Comparison of ENCODE assay signal across 24 cellular contexts in genomic region chr17:2107506-2107905, GRCh38. TPM values are rescaled to one million over a fixed set of nuclear protein-coding genes. Genes with fewer than 3 reads are reported as not detected.
DNase-seq lines count a peak whose midpoint lies in the region; ATAC-seq, FAIRE-seq and TF ChIP-seq lines count a peak whose summit lies in the region.
"Had no signal": no experiment of that assay in that cellular context is flagged by ENCODE, and none has a peak within 500 bp of the region (broad histone marks: within the 10 kb centered on the region; RNA-seq: fewer than 3 reads in every experiment).

No MANE protein-coding gene starts in this region.

- intact Hi-C loops in right cardiac atrium (cut with DNase I) (no loop called here), HepG2 (cut with micrococcal nuclease; ENCODE audit: unreplicated experiment) (no loop called here)

- no peaks in the 10 kb centered on the region for H4K20me1 ChIP-seq in HepG2 (ENCODE audit: insufficient read depth, low read length)

- H2AFZ ChIP-seq in HepG2 (ENCODE audit: low read length) = no peak overlapping the region
- H2AFZ ChIP-seq: GM23338, PC-9 had no signal

- FAIRE-seq in small intestine (lab: Jason Lieb, UNC) (no peak), HepG2 (lab: Jason Lieb, UNC) (no peak)

- peaks cover 15% of the 10 kb centered on the region for H3K4me1 ChIP-seq in right cardiac atrium (ENCODE audit: control insufficient read depth, insufficient read depth, low read length)
- peaks cover 23 to 35% of the 10 kb centered on the region in 2 donors for H3K4me1 ChIP-seq in thoracic aorta (ENCODE audit: control insufficient read depth in 1 of 2, low read depth in 2 of 2)
- peaks cover 3 to 6% of the 10 kb centered on the region in 2 donors for H3K4me1 ChIP-seq in small intestine (ENCODE audit: control insufficient read depth in 2 of 2, insufficient read depth in 1 of 2, low read depth in 1 of 2, low read length in 1 of 2)
- H3K4me1 ChIP-seq in HepG2 (ENCODE audit: insufficient read depth, low read length) = peaks cover 25% of the 10 kb centered on the region
- H3K4me1 ChIP-seq: BE2C had no signal

- DNase-seq in NCI-H2171 treated with DMSO at 0.1 percent for 48 hours (lab: John Stamatoyannopoulos, UW) (peak; percentile 14), NCI-H2171 (lab: John Stamatoyannopoulos, UW) (no peak), right cardiac atrium (peak; percentile 36 to 83 (median 70)), thoracic aorta (ENCODE audit: low spot score) (no peak), small intestine (no peak), HepG2 (ENCODE audit: low spot score) (no peak)
- DNase-seq in central memory CD8-positive, alpha-beta T cell (ENCODE audit: low spot score in 2 of 2) = no peak
- DNase-seq: activated CD4-positive, CD25-positive, alpha-beta regulatory T cell treated with anti-CD3 and anti-CD28 coated beads, Interleukin-2, amount 50 U/mL, for 72 hours; activated CD8-positive, alpha-beta memory T cell treated with anti-CD3 and anti-CD28 coated beads for 24 hours; BE2C; effector CD4-positive, alpha-beta T cell; Karpas-422; NCI-H1105 treated with DMSO at 0.1 percent for 48 hours; PC-9; trophoblast cell had no signal

- H3K27ac Mint-ChIP-seq in central memory CD8-positive, alpha-beta T cell (ENCODE audit: low read depth) = peak overlapping the region; percentile 47
- H3K27ac Mint-ChIP-seq: activated T-helper 1 cell treated with anti-CD3 and anti-CD28 coated beads, Interleukin-12 subunit alpha, Interleukin-12 subunit beta, Interleukin-2, Interleukin-4 antibody, amounts not matched to agents 30 ng/mL and 10 ng/mL and 1 ng/mL, durations not matched to agents 14 hours and 24 hours and 36 hours; GM23338 had no signal

- no peak for TF ChIP-seq EP300 in HepG2 (IDR thresholded peaks at IDR 0.05; ENCODE audit: low read depth in 2 of 2, low read length in 2 of 2)
- no peak for TF ChIP-seq EP300 in HepG2 (CRISPR knock-in tag; IDR thresholded peaks at IDR 0.05; ENCODE audit: borderline replicate concordance)

- BruUV-seq in HepG2 (replicated peaks; lab: Mats Ljungman, UMichigan) = no TSS peak

- no peak overlapping the region for H3K4me3 Mint-ChIP-seq in central memory CD8-positive, alpha-beta T cell
- H3K4me3 Mint-ChIP-seq: activated T-helper 1 cell treated with anti-CD3 and anti-CD28 coated beads, Interleukin-12 subunit alpha, Interleukin-12 subunit beta, Interleukin-2, Interleukin-4 antibody, amounts not matched to agents 30 ng/mL and 10 ng/mL and 1 ng/mL, durations not matched to agents 14 hours and 24 hours and 36 hours; GM23338; stimulated activated effector memory CD8-positive, alpha-beta T cell treated with anti-CD3 and anti-CD28 coated beads, Interleukin-12 subunit alpha, Interleukin-12 subunit beta, amount 100 ng/mL, for 72 hours had no signal

- H3K9me3 ChIP-seq in right cardiac atrium (ENCODE audit: control insufficient read depth, low read length) (no peaks in the 10 kb centered on the region), thoracic aorta (no peaks in the 10 kb centered on the region), small intestine (ENCODE audit: control insufficient read depth, low read depth) (no peaks in the 10 kb centered on the region), HepG2 (ENCODE audit: low read length) (no peaks in the 10 kb centered on the region)
- H3K9me3 ChIP-seq: BE2C, neutrophil had no signal

- POLR2A ChIA-PET in HepG2 (lab: Yijun Ruan, JAX) = no interaction called here

- no peak for TF ChIP-seq RAD21 in HepG2 (CRISPR knock-in tag; IDR thresholded peaks at IDR 0.05)

- no peaks in the 10 kb centered on the region for H3K36me3 ChIP-seq in thoracic aorta
- no peaks in the 10 kb centered on the region for H3K36me3 ChIP-seq in small intestine (ENCODE audit: control insufficient read depth in 2 of 2, insufficient read depth in 2 of 2, low read length in 2 of 2)
- H3K36me3 ChIP-seq in HepG2 (replicated peaks in 1 of 2; ENCODE audit: control insufficient read depth in 1 of 2, insufficient read depth in 2 of 2, low read length in 2 of 2) = peaks cover 0 to 8% of the 10 kb centered on the region in 2 experiments; a peak in 2 of 5 replicates
- H3K36me3 ChIP-seq: BE2C, neutrophil had no signal

- no peaks in the 10 kb centered on the region for H3K9me3 Mint-ChIP-seq in central memory CD8-positive, alpha-beta T cell
- H3K9me3 Mint-ChIP-seq: activated T-helper 1 cell treated with anti-CD3 and anti-CD28 coated beads, Interleukin-12 subunit alpha, Interleukin-12 subunit beta, Interleukin-2, Interleukin-4 antibody, amounts not matched to agents 30 ng/mL and 10 ng/mL and 1 ng/mL, durations not matched to agents 14 hours and 24 hours and 36 hours; GM23338; stimulated activated effector memory CD8-positive, alpha-beta T cell treated with anti-CD3 and anti-CD28 coated beads, Interleukin-12 subunit alpha, Interleukin-12 subunit beta, amount 100 ng/mL, for 72 hours had no signal

- WGBS in right cardiac atrium = 42% methylated on average over 3 of the region's 3 CpGs
- 57 to 67% (median 59%) methylated on average over 3 of the region's 3 CpGs for WGBS in small intestine, 3 donors
- WGBS in HepG2 (ENCODE audit: low lambda C conversion rate) = 99% methylated on average over 3 of the region's 3 CpGs

- peaks cover 16% of the 10 kb centered on the region for H3K4me1 Mint-ChIP-seq in central memory CD8-positive, alpha-beta T cell

- no peak for ATAC-seq in central memory CD8-positive, alpha-beta T cell (replicated peaks; ENCODE audit: extremely low read depth, poor library complexity, severe bottlenecking)
- ATAC-seq in right cardiac atrium = peak; percentile 66 to 82
- ATAC-seq in thoracic aorta (ENCODE audit: insufficient number of reproducible peaks, low FRiP score, low read depth) = no peak
- no peak for ATAC-seq in GM21737 (IDR thresholded peaks at IDR 0.05; ENCODE audit: unreplicated experiment)
- no peak for ATAC-seq in HepG2
- ATAC-seq: esophagus mucosa; GM23338; left lobe of liver; SK-N-SH treated with all-trans-retinoic acid at 6 μM for 48 hours; stimulated activated effector memory CD8-positive, alpha-beta T cell treated with anti-CD3 and anti-CD28 coated beads, Interleukin-12 subunit alpha, Interleukin-12 subunit beta, amount 100 ng/mL, for 72 hours had no signal

- CTCF ChIA-PET in HepG2 (lab: Yijun Ruan, JAX; ENCODE audit: low intra/inter-chr PET ratio, low total read pairs) = no interaction called here

- no peak for TF ChIP-seq POLR2A in HepG2 (IDR thresholded peaks at IDR 0.05; ENCODE audit: insufficient read depth in 1 of 2, low read depth in 2 of 2, low read length in 2 of 2)

- in situ Hi-C loops in HepG2 (cut with HindIII; ENCODE audit: extremely low pct_ligation_motif_present, low pct_unique_long_range_greater_than_20kb) = no loop called here

- H3K27ac ChIP-seq in right cardiac atrium (ENCODE audit: low read length) = peak overlapping the region; percentile 63
- peak overlapping the region; percentile 51 to 62 for H3K27ac ChIP-seq in thoracic aorta
- peak overlapping the region in 1 of 2 donors; percentile 22 for H3K27ac ChIP-seq in small intestine (ENCODE audit: low read depth in 1 of 2, low read length in 1 of 2)
- no peak overlapping the region for H3K27ac ChIP-seq in HepG2 (ENCODE audit: extremely low read length, insufficient read depth, low read length)
- H3K27ac ChIP-seq: 22Rv1, neutrophil, PC-9 had no signal

- no peaks in the 10 kb centered on the region for H3K27me3 Mint-ChIP-seq in central memory CD8-positive, alpha-beta T cell

- H3K9ac ChIP-seq in HepG2 (ENCODE audit: insufficient read depth, low read depth, low read length) = no peak overlapping the region

- peaks cover 4% of the 10 kb centered on the region for H3K36me3 Mint-ChIP-seq in central memory CD8-positive, alpha-beta T cell (ENCODE audit: insufficient read depth)

- H3K4me3 ChIP-seq in right cardiac atrium (ENCODE audit: low read length) (no peak overlapping the region), thoracic aorta (no peak overlapping the region), small intestine (ENCODE audit: low read depth in 1 of 2, low read length in 2 of 2) (no peak overlapping the region), HepG2 (replicated peaks in 1 of 3; ENCODE audit: insufficient read depth in 1 of 3, low read depth in 2 of 3, low read length in 3 of 3) (no peak overlapping the region)
- H3K4me3 ChIP-seq: GM23338, PC-9 had no signal

- TF ChIP-seq CTCF in thoracic aorta (IDR thresholded peaks at IDR 0.05) = no peak
- TF ChIP-seq CTCF in HepG2 (CRISPR knock-in tag; IDR thresholded peaks at IDR 0.05) = no peak

- H3K79me2 ChIP-seq in HepG2 (ENCODE audit: insufficient read depth, low read length) = no peaks in the 10 kb centered on the region

- H3K27me3 ChIP-seq in right cardiac atrium (ENCODE audit: control insufficient read depth, insufficient read depth) (no peaks in the 10 kb centered on the region), thoracic aorta (replicated peaks; ENCODE audit: insufficient read depth) (no peaks in the 10 kb centered on the region), small intestine (ENCODE audit: control insufficient read depth in 2 of 2, insufficient read depth in 2 of 2, low read length in 2 of 2) (no peaks in the 10 kb centered on the region), HepG2 (ENCODE audit: control insufficient read depth in 1 of 2, insufficient read depth in 2 of 2, low read length in 2 of 2) (no peaks in the 10 kb centered on the region)
- H3K27me3 ChIP-seq: BE2C, neutrophil had no signal

- H3K4me2 ChIP-seq in HepG2 (ENCODE audit: low read depth, low read length) = no peak overlapping the region
- H3K4me2 ChIP-seq: GM23338, PC-9 had no signal

RNA-seq across cellular contexts. Expression of gene HIC1, which starts 52.6 kb away (rescaled TPM):
- 10 to 100 TPM; 16.9 to 33.0 (median 24.7) TPM for total RNA-seq in right cardiac atrium
- 10.3 TPM for polyA plus RNA-seq in right cardiac atrium
- total RNA-seq in thoracic aorta = 10 to 100 TPM; 38.3 to 53.9 TPM
- polyA plus RNA-seq in small intestine = 1 to 10 TPM in 2 of 3 donors, under 1 TPM in 1; 0.89 to 6.9 (median 6.2) TPM
- total RNA-seq in HepG2 (2016; rRNA removed; fragmentation: Illumina TruSeq; extraction: Trizol) = 0.31 TPM in 1 of 2 replicates, not detected in the other
- total RNA-seq in HepG2 (2016; cell fraction: cytosol; rRNA removed; fragmentation: Illumina TruSeq; extraction: Trizol; ENCODE audit: low read depth) = not detected in 2 replicates
- 0.12 and 0.26 TPM in 2 replicates for total RNA-seq in HepG2 (2016; cell fraction: insoluble cytoplasmic fraction; rRNA removed; fragmentation: Illumina TruSeq; extraction: Trizol)
- total RNA-seq in HepG2 (2016; cell fraction: membrane; rRNA removed; fragmentation: Illumina TruSeq; extraction: Trizol) = 0.06 and 0.07 TPM in 2 replicates
- not detected in 2 replicates for total RNA-seq in HepG2 (2016; cell fraction: nucleus; rRNA removed; fragmentation: Illumina TruSeq; extraction: Trizol)
- 0.04 and 0.10 TPM in 2 replicates for polyA plus RNA-seq in HepG2 (2011; rRNA removed)
- 0.09 and 0.12 TPM in 2 replicates for polyA plus RNA-seq in HepG2 (2011; cell fraction: cytosol; rRNA removed)
- polyA plus RNA-seq in HepG2 (2011; cell fraction: nucleus; rRNA removed) = 1.1 and 1.2 TPM in 2 replicates
- polyA plus RNA-seq in HepG2 (2012) = 0.23 and 0.39 TPM in 2 replicates
- polyA plus RNA-seq in HepG2 (2016; cell fraction: cytosol; fragmentation: Illumina TruSeq; extraction: Trizol; ENCODE audit: low read depth) = not detected in 2 replicates
- polyA plus RNA-seq in HepG2 (2016; cell fraction: insoluble cytoplasmic fraction; fragmentation: Illumina TruSeq; extraction: Trizol; ENCODE audit: low read depth) = 0.08 TPM in 1 of 2 replicates, not detected in the other
- polyA plus RNA-seq in HepG2 (2016; cell fraction: membrane; fragmentation: Illumina TruSeq; extraction: Trizol; ENCODE audit: low read depth) = 0.06 and 0.09 TPM in 2 replicates
- 0.84 TPM in 1 of 2 replicates, not detected in the other for polyA plus RNA-seq in HepG2 (2016; cell fraction: nucleus; fragmentation: Illumina TruSeq; extraction: Trizol; ENCODE audit: insufficient read depth, low read depth)
- 0.12 and 0.56 TPM in 2 replicates for polyA minus RNA-seq in HepG2 (2011; rRNA and poly(A)+ RNA removed; ENCODE audit: low replicate concordance)
- polyA minus RNA-seq in HepG2 (2011; cell fraction: cytosol; rRNA and poly(A)+ RNA removed) = not detected in 2 replicates
- 0.12 and 0.13 TPM in 2 replicates for polyA minus RNA-seq in HepG2 (2011; cell fraction: nucleus; rRNA and poly(A)+ RNA removed)

Comparison
In these comparisons a context has a peak if more than half of its experiments do, and no peak if none do; other contexts are left out.
1. DNase-seq: peak in NCI-H2171 treated with DMSO at 0.1 percent for 48 hours (single experiment) and right cardiac atrium (3 of 3); none in NCI-H2171 (single experiment), central memory CD8-positive, alpha-beta T cell (0 of 2), thoracic aorta (single experiment), small intestine (single experiment) and HepG2 (single experiment).
2. ATAC-seq: peak in right cardiac atrium (2 of 2); none in central memory CD8-positive, alpha-beta T cell (single experiment), thoracic aorta (single experiment), GM21737 (single experiment) and HepG2 (single experiment).
3. RNA of gene HIC1, which starts 52.6 kb away (total RNA-seq): 38.3 to 53.9 TPM in thoracic aorta and 16.9 to 33.0 TPM in right cardiac atrium; 0.06 to 0.31 TPM in HepG2; every median in the first group is over 10 times any median in the second.